In genomic region chr22:43988960-43989359, GRCh38 we compare ENCODE assay signal across 17 cellular contexts.
"Had no signal": no experiment of that assay in that cellular context is flagged by ENCODE, and none has a peak within 500 bp of the region (broad histone marks: within the 10 kb centered on the region; RNA-seq: fewer than 3 reads in every experiment).

No MANE protein-coding gene starts in this region.

- H3K9me3 ChIP-seq: colonic mucosa, esophagus muscularis mucosa, heart right ventricle, left lung, lower lobe of right lung, mucosa of descending colon had no signal

- H3K27me3 ChIP-seq: colonic mucosa, esophagus muscularis mucosa, foreskin keratinocyte, heart right ventricle, left lung had no signal

- DNase-seq: colonic mucosa; cortex of kidney; effector CD8-positive, alpha-beta T cell; effector memory CD8-positive, alpha-beta T cell; foreskin keratinocyte; glutamatergic neuron; heart right ventricle; hippocampal formation; left cardiac atrium; left ventricle myocardium superior; lower lobe of right lung; mesendoderm; mucosa of descending colon had no signal

- H3K4me3 ChIP-seq: colonic mucosa, esophagus muscularis mucosa, heart right ventricle, left lung, lower lobe of right lung, mucosa of descending colon had no signal

- H3K27ac Mint-ChIP-seq: dendritic cell treated with granulocyte-macrophage colony-stimulating factor and Interleukin-4, amounts not matched to agents 40 ng/mL and 50 ng/mL, for 4 days; effector memory CD8-positive, alpha-beta T cell; mesothelial cell of epicardium had no signal

- H3K4me3 Mint-ChIP-seq: dendritic cell treated with granulocyte-macrophage colony-stimulating factor and Interleukin-4, amounts not matched to agents 40 ng/mL and 50 ng/mL, for 4 days; effector memory CD8-positive, alpha-beta T cell; mesothelial cell of epicardium had no signal

- H3K27ac ChIP-seq: colonic mucosa, esophagus muscularis mucosa, foreskin keratinocyte, heart right ventricle, left lung, lower lobe of right lung had no signal

- H3K36me3 ChIP-seq: colonic mucosa had no signal

- H3K4me1 ChIP-seq: colonic mucosa, foreskin keratinocyte had no signal

- ATAC-seq: effector memory CD8-positive, alpha-beta T cell; foreskin keratinocyte; heart right ventricle; left cardiac atrium; left lung; left ventricle myocardium superior; lower lobe of right lung; mucosa of descending colon had no signal

- H3K27me3 Mint-ChIP-seq: dendritic cell treated with granulocyte-macrophage colony-stimulating factor and Interleukin-4, amounts not matched to agents 40 ng/mL and 50 ng/mL, for 4 days; effector memory CD8-positive, alpha-beta T cell had no signal

- H3K9me3 Mint-ChIP-seq: dendritic cell treated with granulocyte-macrophage colony-stimulating factor and Interleukin-4, amounts not matched to agents 40 ng/mL and 50 ng/mL, for 4 days; effector memory CD8-positive, alpha-beta T cell; mesothelial cell of epicardium had no signal
